ENCODE assay signal across 12 cellular contexts in genomic region chr2:98463551-98463971, GRCh38. TPM values are rescaled to one million over a fixed set of nuclear protein-coding genes. Genes with fewer than 3 reads are reported as not detected.
DNase-seq lines count a peak whose midpoint lies in the region; ATAC-seq and TF ChIP-seq lines count a peak whose summit lies in the region.
"Had no signal": no experiment of that assay in that cellular context is flagged by ENCODE, and none has a peak within 500 bp of the region (broad histone marks: within the 10 kb centered on the region; RNA-seq: fewer than 3 reads in every experiment).

No MANE protein-coding gene starts in this region.

- H3K4me1 ChIP-seq in BLaER1 (peaks cover 82% of the 10 kb centered on the region), HEK293 (ENCODE audit: control insufficient read depth, insufficient read depth, low read length) (peaks cover 11% of the 10 kb centered on the region)

- ATAC-seq in memory B cell (ENCODE audit: low read depth) (no peak), HG02610 (IDR thresholded peaks at IDR 0.05; ENCODE audit: unreplicated experiment) (no peak)
- ATAC-seq: gastrocnemius medialis had no signal

- peak overlapping the region; percentile 84 for H3K4me3 Mint-ChIP-seq in activated T-helper 1 cell treated with anti-CD3 and anti-CD28 coated beads, Interleukin-12 subunit alpha, Interleukin-12 subunit beta, Interleukin-2, Interleukin-4 antibody, amounts not matched to agents 30 ng/mL and 10 ng/mL and 1 ng/mL, durations not matched to agents 14 hours and 24 hours and 36 hours
- H3K4me3 Mint-ChIP-seq in memory B cell (peak overlapping the region; percentile 83), chondrocyte (ENCODE audit: unreplicated experiment) (no peak overlapping the region)

- H3K27me3 Mint-ChIP-seq in activated T-helper 1 cell treated with anti-CD3 and anti-CD28 coated beads, Interleukin-12 subunit alpha, Interleukin-12 subunit beta, Interleukin-2, Interleukin-4 antibody, amounts not matched to agents 30 ng/mL and 10 ng/mL and 1 ng/mL, durations not matched to agents 14 hours and 24 hours and 36 hours (ENCODE audit: insufficient read depth), result no peaks in the 10 kb centered on the region
- H3K27me3 Mint-ChIP-seq in memory B cell (no peaks in the 10 kb centered on the region), chondrocyte (ENCODE audit: low read depth) (no peaks in the 10 kb centered on the region)

- H3K4me3 ChIP-seq in BLaER1, result no peak overlapping the region
- H3K4me3 ChIP-seq in HEK293 (ENCODE audit: low read depth, low read length), result no peak overlapping the region
- H3K4me3 ChIP-seq: gastrocnemius medialis, SJSA1 had no signal

- no peaks in the 10 kb centered on the region for H3K36me3 ChIP-seq in BLaER1
- H3K36me3 ChIP-seq in HEK293 (ENCODE audit: control insufficient read depth in 2 of 2, insufficient read depth in 1 of 2, low read length in 2 of 2), result peaks cover 0 to 5% of the 10 kb centered on the region in 2 experiments; a peak in 1 of 3 replicates
- H3K36me3 ChIP-seq: gastrocnemius medialis, SJSA1 had no signal

- peaks cover 19% of the 10 kb centered on the region for H3K36me3 Mint-ChIP-seq in activated T-helper 1 cell treated with anti-CD3 and anti-CD28 coated beads, Interleukin-12 subunit alpha, Interleukin-12 subunit beta, Interleukin-2, Interleukin-4 antibody, amounts not matched to agents 30 ng/mL and 10 ng/mL and 1 ng/mL, durations not matched to agents 14 hours and 24 hours and 36 hours (ENCODE audit: low read depth)
- H3K36me3 Mint-ChIP-seq in memory B cell (peaks cover 1% of the 10 kb centered on the region), chondrocyte (ENCODE audit: low read depth) (no peaks in the 10 kb centered on the region)

- H3K27ac ChIP-seq in BLaER1 (peak overlapping the region; percentile 82), HEK293 (ENCODE audit: extremely low read depth, low read depth, low read length) (no peak overlapping the region)
- H3K27ac ChIP-seq: C4-2B, SJSA1 had no signal

- CTCF ChIA-PET in HEK293 (lab: Yijun Ruan, JAX), result no interaction called here

- POLR2A ChIA-PET in HEK293 (lab: Yijun Ruan, JAX), result interaction anchor here (1.0 to 2.0 kb wide), 2 partner anchors 12 to 17 kb away, joined by 3 to 6 read pairs; no protein-coding TSS in a partner anchor

- H3K9me3 ChIP-seq in BLaER1 (no peaks in the 10 kb centered on the region), HEK293 (ENCODE audit: control insufficient read depth, insufficient read depth, low read depth, low read length) (no peaks in the 10 kb centered on the region)
- H3K9me3 ChIP-seq: gastrocnemius medialis, SJSA1 had no signal

- H3K9me3 Mint-ChIP-seq in activated T-helper 1 cell treated with anti-CD3 and anti-CD28 coated beads, Interleukin-12 subunit alpha, Interleukin-12 subunit beta, Interleukin-2, Interleukin-4 antibody, amounts not matched to agents 30 ng/mL and 10 ng/mL and 1 ng/mL, durations not matched to agents 14 hours and 24 hours and 36 hours, result no peaks in the 10 kb centered on the region
- no peaks in the 10 kb centered on the region for H3K9me3 Mint-ChIP-seq in memory B cell
- H3K9me3 Mint-ChIP-seq in chondrocyte (ENCODE audit: low read depth), result no peaks in the 10 kb centered on the region

- no peak for TF ChIP-seq CTCF in HEK293 (tag by site-specific recombination; IDR thresholded peaks at IDR 0.05)
- no peak for TF ChIP-seq CTCF in chondrocyte (IDR thresholded peaks at IDR 0.05)

- no peak for DNase-seq in activated T-helper 1 cell treated with anti-CD3 and anti-CD28 coated beads, Interleukin-12 subunit alpha, Interleukin-12 subunit beta, Interleukin-2, Interleukin-4 antibody, amounts not matched to agents 30 ng/mL and 10 ng/mL and 1 ng/mL, durations not matched to agents 14 hours and 24 hours and 36 hours (ENCODE audit: low spot score)
- DNase-seq in memory B cell (ENCODE audit: low spot score in 2 of 2), result no peak
- no peak for DNase-seq in iPS-NIHi11 (ENCODE audit: low spot score)
- DNase-seq in chondrocyte (ENCODE audit: low spot score), result no peak
- no peak for DNase-seq in NCI-H1436 (lab: John Stamatoyannopoulos, UW)
- DNase-seq: gastrocnemius medialis, NCI-H446 treated with DMSO at 0.1 percent for 48 hours had no signal

- 0 out of 2 replicates have a peak overlapping the region, but pooled peaks have one; percentile 9 for H3K9ac ChIP-seq in BLaER1

- peaks cover 87% of the 10 kb centered on the region for H3K4me1 Mint-ChIP-seq in activated T-helper 1 cell treated with anti-CD3 and anti-CD28 coated beads, Interleukin-12 subunit alpha, Interleukin-12 subunit beta, Interleukin-2, Interleukin-4 antibody, amounts not matched to agents 30 ng/mL and 10 ng/mL and 1 ng/mL, durations not matched to agents 14 hours and 24 hours and 36 hours (ENCODE audit: low read depth)
- H3K4me1 Mint-ChIP-seq in memory B cell, result peaks cover 54% of the 10 kb centered on the region
- H3K4me1 Mint-ChIP-seq in chondrocyte (ENCODE audit: low read depth), result peaks cover 39% of the 10 kb centered on the region

- H3K27ac Mint-ChIP-seq in activated T-helper 1 cell treated with anti-CD3 and anti-CD28 coated beads, Interleukin-12 subunit alpha, Interleukin-12 subunit beta, Interleukin-2, Interleukin-4 antibody, amounts not matched to agents 30 ng/mL and 10 ng/mL and 1 ng/mL, durations not matched to agents 14 hours and 24 hours and 36 hours, result peak overlapping the region; percentile 99
- peak overlapping the region; percentile 88 for H3K27ac Mint-ChIP-seq in memory B cell
- no peak overlapping the region for H3K27ac Mint-ChIP-seq in chondrocyte (ENCODE audit: unreplicated experiment)

- peak overlapping the region; percentile 93 for H3K4me2 ChIP-seq in BLaER1

- peaks cover 50% of the 10 kb centered on the region for H4K20me1 ChIP-seq in BLaER1

- intact Hi-C loops in activated T-helper 1 cell treated with anti-CD3 and anti-CD28 coated beads, Interleukin-12 subunit alpha, Interleukin-12 subunit beta, Interleukin-2, Interleukin-4 antibody, amounts not matched to agents 30 ng/mL and 10 ng/mL and 1 ng/mL, durations not matched to agents 14 hours and 24 hours and 36 hours (cut with micrococcal nuclease), result loop anchor here (5.0 to 10.0 kb wide), 3 partner anchors 144 to 301 kb away; partner anchors contain the start of genes COA5, MGAT4A and UNC50

- no peaks in the 10 kb centered on the region for H3K27me3 ChIP-seq in BLaER1
- H3K27me3 ChIP-seq: gastrocnemius medialis, SJSA1 had no signal

TF ChIP-seq in HEK293, 187 proteins besides CTCF, POLR2A, EP300 and RAD21:
- peak; percentile 32; the same call in 1 of the 2 replicates for TF ChIP-seq SCRT2 (tag by site-specific recombination; IDR thresholded peaks at IDR 0.05)
- no peak for TF ChIP-seq ZNF530 (tag by site-specific recombination; IDR thresholded peaks at IDR 0.05; ENCODE audit: low read depth)
- TF ChIP-seq ZNF707 (tag by site-specific recombination; IDR thresholded peaks at IDR 0.05), result no peak
- TF ChIP-seq MZF1 (tag by site-specific recombination; IDR thresholded peaks at IDR 0.05; ENCODE audit: borderline replicate concordance), result no peak

RNA-seq across cellular contexts. Expression of gene INPP4A, which starts 18.9 kb away (rescaled TPM):
- total RNA-seq in activated T-helper 1 cell treated with anti-CD3 and anti-CD28 coated beads, Interleukin-12 subunit alpha, Interleukin-12 subunit beta, Interleukin-2, Interleukin-4 antibody, amounts not matched to agents 30 ng/mL and 10 ng/mL and 1 ng/mL, durations not matched to agents 14 hours and 24 hours and 36 hours, result 54.6 and 55.7 TPM in 2 replicates
- total RNA-seq in chondrocyte, result 25.9 to 33.3 TPM (median 26.1 TPM) in 3 replicates
